Comparison of ENCODE assay signal across 1 cellular context in the genomic region with DNA sequence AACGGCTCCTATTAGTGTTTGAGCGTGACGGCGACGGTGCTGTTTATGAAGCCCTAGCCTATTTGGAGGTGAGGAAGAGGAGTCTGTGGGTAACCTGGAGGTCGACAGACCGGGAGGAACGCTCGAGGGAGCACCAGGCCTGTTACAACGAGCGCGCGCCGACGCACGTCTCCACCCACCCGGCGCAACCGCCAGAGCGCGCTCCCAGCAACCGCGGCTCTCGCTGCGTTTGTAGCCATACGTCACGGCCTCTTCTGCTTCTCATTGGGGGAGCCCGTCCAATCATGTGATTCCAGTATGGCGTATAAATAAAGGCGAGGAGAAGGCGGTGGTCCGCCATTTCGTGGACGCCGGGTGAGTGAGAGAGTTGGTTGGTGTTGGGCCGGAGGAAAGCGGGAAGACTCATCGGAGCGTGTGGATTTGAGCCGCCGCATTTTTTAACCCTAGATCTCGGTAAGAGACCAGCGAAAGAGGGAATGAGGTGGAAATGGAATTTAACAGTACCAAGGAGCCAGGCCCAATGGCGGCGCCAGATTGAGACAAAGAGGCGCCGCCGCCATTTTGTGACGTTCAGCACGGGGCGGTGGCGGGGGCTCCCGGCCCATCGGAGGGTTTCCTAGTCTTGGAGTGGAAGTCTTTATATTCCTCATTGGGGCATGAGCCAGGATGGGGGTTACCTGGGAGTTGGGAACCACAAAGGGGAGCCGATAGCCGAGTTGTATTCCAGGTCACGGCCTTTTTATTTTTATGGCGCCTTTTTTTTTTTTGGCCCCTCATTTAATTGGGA.
TF ChIP-seq lines count a peak whose summit lies in the region.

A gene (plus strand): TSS at position 334 of the 787 bp plus-strand sequence. CDS start 2,401 bp downstream, outside the sequence.

TF ChIP-seq in HepG2, 621 proteins besides CTCF, POLR2A, EP300 and RAD21 (continued from another document and continues in another):
- peak; percentile 38 for TF ChIP-seq MED8 (CRISPR knock-in tag; IDR thresholded peaks at IDR 0.05; ENCODE audit: insufficient replicate concordance)
- TF ChIP-seq ZNF136 (CRISPR knock-in tag; IDR thresholded peaks at IDR 0.05; ENCODE audit: low read depth): peak; percentile 63; the same call in 1 of the 2 replicates
- TF ChIP-seq ZFP36L1 (CRISPR knock-in tag; IDR thresholded peaks at IDR 0.05): peak; percentile 60; the same call in 1 of the 2 replicates
- TF ChIP-seq, protein P1, sequence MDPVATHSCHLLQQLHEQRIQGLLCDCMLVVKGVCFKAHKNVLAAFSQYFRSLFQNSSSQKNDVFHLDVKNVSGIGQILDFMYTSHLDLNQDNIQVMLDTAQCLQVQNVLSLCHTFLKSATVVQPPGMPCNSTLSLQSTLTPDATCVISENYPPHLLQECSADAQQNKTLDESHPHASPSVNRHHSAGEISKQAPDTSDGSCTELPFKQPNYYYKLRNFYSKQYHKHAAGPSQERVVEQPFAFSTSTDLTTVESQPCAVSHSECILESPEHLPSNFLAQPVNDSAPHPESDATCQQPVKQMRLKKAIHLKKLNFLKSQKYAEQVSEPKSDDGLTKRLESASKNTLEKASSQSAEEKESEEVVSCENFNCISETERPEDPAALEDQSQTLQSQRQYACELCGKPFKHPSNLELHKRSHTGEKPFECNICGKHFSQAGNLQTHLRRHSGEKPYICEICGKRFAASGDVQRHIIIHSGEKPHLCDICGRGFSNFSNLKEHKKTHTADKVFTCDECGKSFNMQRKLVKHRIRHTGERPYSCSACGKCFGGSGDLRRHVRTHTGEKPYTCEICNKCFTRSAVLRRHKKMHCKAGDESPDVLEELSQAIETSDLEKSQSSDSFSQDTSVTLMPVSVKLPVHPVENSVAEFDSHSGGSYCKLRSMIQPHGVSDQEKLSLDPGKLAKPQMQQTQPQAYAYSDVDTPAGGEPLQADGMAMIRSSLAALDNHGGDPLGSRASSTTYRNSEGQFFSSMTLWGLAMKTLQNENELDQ (CRISPR knock-in tag; IDR thresholded peaks at IDR 0.05; ENCODE audit: borderline replicate concordance): peak; percentile 85; the same call in 1 of the 2 replicates
- TF ChIP-seq ARNTL (CRISPR knock-in tag; IDR thresholded peaks at IDR 0.05): peak; percentile 74
- peak; percentile 60; the same call in 1 of the 2 replicates for TF ChIP-seq FOSL2 (CRISPR knock-in tag; IDR thresholded peaks at IDR 0.05)
- TF ChIP-seq GATA4 (IDR thresholded peaks at IDR 0.05; ENCODE audit: borderline replicate concordance, low read depth): peak; percentile 88
- TF ChIP-seq RBM22 (optimal IDR thresholded peaks at IDR 0.05; ENCODE audit: low read length): peak; percentile 92
- 0 out of 2 replicates have a peak, but pooled peaks have one; percentile 25 for TF ChIP-seq ZSCAN20 (CRISPR knock-in tag; IDR thresholded peaks at IDR 0.05; ENCODE audit: borderline replicate concordance)
- TF ChIP-seq ZNF570 (CRISPR knock-in tag; IDR thresholded peaks at IDR 0.05; ENCODE audit: borderline replicate concordance): no peak
- no peak for TF ChIP-seq ZMAT3 (CRISPR knock-in tag; conservative IDR thresholded peaks at IDR 0.05)
- TF ChIP-seq BCL6 (CRISPR knock-in tag; IDR thresholded peaks at IDR 0.05): peak; percentile 45; the same call in 1 of the 2 replicates
- TF ChIP-seq, protein P2, sequence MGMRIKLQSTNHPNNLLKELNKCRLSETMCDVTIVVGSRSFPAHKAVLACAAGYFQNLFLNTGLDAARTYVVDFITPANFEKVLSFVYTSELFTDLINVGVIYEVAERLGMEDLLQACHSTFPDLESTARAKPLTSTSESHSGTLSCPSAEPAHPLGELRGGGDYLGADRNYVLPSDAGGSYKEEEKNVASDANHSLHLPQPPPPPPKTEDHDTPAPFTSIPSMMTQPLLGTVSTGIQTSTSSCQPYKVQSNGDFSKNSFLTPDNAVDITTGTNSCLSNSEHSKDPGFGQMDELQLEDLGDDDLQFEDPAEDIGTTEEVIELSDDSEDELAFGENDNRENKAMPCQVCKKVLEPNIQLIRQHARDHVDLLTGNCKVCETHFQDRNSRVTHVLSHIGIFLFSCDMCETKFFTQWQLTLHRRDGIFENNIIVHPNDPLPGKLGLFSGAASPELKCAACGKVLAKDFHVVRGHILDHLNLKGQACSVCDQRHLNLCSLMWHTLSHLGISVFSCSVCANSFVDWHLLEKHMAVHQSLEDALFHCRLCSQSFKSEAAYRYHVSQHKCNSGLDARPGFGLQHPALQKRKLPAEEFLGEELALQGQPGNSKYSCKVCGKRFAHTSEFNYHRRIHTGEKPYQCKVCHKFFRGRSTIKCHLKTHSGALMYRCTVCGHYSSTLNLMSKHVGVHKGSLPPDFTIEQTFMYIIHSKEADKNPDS (CRISPR knock-in tag; IDR thresholded peaks at IDR 0.05): 0 out of 2 replicates have a peak, but pooled peaks have one; percentile 10
- no peak for TF ChIP-seq SCMH1 (CRISPR knock-in tag; IDR thresholded peaks at IDR 0.05; ENCODE audit: borderline replicate concordance)
- TF ChIP-seq, protein P3, sequence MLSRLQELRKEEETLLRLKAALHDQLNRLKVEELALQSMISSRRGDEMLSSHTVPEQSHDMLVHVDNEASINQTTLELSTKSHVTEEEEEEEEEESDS (CRISPR knock-in tag; IDR thresholded peaks at IDR 0.05; ENCODE audit: borderline replicate concordance): peak; percentile 55; the same call in 1 of the 2 replicates
- peak; percentile 94 for TF ChIP-seq AGO2 (optimal IDR thresholded peaks at IDR 0.05; ENCODE audit: low read depth, low read length)
- TF ChIP-seq ZNF644 (CRISPR knock-in tag; IDR thresholded peaks at IDR 0.05; ENCODE audit: low read depth): no peak
- peak; percentile 39 to 92; a peak in 3 of 4 replicates for TF ChIP-seq KLF16 (CRISPR knock-in tag; IDR thresholded peaks at IDR 0.05)
- peak; percentile 70 for TF ChIP-seq SKI (IDR thresholded peaks at IDR 0.05; ENCODE audit: partially characterized antibody)
- TF ChIP-seq, protein P4, sequence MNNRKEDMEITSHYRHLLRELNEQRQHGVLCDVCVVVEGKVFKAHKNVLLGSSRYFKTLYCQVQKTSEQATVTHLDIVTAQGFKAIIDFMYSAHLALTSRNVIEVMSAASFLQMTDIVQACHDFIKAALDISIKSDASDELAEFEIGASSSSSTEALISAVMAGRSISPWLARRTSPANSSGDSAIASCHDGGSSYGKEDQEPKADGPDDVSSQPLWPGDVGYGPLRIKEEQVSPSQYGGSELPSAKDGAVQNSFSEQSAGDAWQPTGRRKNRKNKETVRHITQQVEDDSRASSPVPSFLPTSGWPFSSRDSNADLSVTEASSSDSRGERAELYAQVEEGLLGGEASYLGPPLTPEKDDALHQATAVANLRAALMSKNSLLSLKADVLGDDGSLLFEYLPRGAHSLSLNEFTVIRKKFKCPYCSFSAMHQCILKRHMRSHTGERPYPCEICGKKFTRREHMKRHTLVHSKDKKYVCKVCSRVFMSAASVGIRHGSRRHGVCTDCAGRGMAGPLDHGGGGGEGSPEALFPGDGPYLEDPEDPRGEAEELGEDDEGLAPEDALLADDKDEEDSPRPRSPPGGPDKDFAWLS (CRISPR knock-in tag; IDR thresholded peaks at IDR 0.05; ENCODE audit: borderline replicate concordance): no peak
- TF ChIP-seq MYC (CRISPR knock-in tag; IDR thresholded peaks at IDR 0.05; ENCODE audit: borderline replicate concordance): peak; percentile 87
- peak; percentile 65; the same call in 1 of the 2 replicates for TF ChIP-seq ZNF441 (CRISPR knock-in tag; IDR thresholded peaks at IDR 0.05; ENCODE audit: borderline replicate concordance)
- TF ChIP-seq, protein P5, sequence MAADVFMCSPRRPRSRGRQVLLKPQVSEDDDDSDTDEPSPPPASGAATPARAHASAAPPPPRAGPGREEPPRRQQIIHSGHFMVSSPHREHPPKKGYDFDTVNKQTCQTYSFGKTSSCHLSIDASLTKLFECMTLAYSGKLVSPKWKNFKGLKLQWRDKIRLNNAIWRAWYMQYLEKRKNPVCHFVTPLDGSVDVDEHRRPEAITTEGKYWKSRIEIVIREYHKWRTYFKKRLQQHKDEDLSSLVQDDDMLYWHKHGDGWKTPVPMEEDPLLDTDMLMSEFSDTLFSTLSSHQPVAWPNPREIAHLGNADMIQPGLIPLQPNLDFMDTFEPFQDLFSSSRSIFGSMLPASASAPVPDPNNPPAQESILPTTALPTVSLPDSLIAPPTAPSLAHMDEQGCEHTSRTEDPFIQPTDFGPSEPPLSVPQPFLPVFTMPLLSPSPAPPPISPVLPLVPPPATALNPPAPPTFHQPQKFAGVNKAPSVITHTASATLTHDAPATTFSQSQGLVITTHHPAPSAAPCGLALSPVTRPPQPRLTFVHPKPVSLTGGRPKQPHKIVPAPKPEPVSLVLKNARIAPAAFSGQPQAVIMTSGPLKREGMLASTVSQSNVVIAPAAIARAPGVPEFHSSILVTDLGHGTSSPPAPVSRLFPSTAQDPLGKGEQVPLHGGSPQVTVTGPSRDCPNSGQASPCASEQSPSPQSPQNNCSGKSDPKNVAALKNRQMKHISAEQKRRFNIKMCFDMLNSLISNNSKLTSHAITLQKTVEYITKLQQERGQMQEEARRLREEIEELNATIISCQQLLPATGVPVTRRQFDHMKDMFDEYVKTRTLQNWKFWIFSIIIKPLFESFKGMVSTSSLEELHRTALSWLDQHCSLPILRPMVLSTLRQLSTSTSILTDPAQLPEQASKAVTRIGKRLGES (CRISPR knock-in tag; IDR thresholded peaks at IDR 0.05; ENCODE audit: borderline replicate concordance): no peak; the same call in 1 of the 2 replicates
- peak; percentile 42 for TF ChIP-seq TEAD3 (CRISPR knock-in tag; optimal IDR thresholded peaks at IDR 0.05; ENCODE audit: borderline replicate concordance)
- TF ChIP-seq ZNF274 (CRISPR knock-in tag; IDR thresholded peaks at IDR 0.05): no peak
- TF ChIP-seq ZNF792 (CRISPR knock-in tag; IDR thresholded peaks at IDR 0.05): peak; percentile 91
- TF ChIP-seq NFIC (IDR thresholded peaks at IDR 0.05; ENCODE audit: low read length): peak; percentile 71; the same call in 1 of the 2 replicates
- TF ChIP-seq, protein P6, sequence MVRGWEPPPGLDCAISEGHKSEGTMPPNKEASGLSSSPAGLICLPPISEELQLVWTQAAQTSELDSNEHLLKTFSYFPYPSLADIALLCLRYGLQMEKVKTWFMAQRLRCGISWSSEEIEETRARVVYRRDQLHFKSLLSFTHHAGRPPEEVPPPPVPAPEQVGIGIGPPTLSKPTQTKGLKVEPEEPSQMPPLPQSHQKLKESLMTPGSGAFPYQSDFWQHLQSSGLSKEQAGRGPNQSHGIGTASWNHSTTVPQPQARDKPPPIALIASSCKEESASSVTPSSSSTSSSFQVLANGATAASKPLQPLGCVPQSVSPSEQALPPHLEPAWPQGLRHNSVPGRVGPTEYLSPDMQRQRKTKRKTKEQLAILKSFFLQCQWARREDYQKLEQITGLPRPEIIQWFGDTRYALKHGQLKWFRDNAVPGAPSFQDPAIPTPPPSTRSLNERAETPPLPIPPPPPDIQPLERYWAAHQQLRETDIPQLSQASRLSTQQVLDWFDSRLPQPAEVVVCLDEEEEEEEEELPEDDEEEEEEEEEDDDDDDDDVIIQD (CRISPR knock-in tag; IDR thresholded peaks at IDR 0.05; ENCODE audit: low read depth): no peak; the same call in 1 of the 2 replicates
- peak; percentile 24; the same call in 1 of the 2 replicates for TF ChIP-seq ZNF34 (CRISPR knock-in tag; IDR thresholded peaks at IDR 0.05; ENCODE audit: borderline replicate concordance)
- TF ChIP-seq TSC22D2 (CRISPR knock-in tag; IDR thresholded peaks at IDR 0.05; ENCODE audit: borderline replicate concordance): peak; percentile 75
- no peak for TF ChIP-seq CBX1 (IDR thresholded peaks at IDR 0.05; ENCODE audit: low read depth)
- TF ChIP-seq, protein P7, sequence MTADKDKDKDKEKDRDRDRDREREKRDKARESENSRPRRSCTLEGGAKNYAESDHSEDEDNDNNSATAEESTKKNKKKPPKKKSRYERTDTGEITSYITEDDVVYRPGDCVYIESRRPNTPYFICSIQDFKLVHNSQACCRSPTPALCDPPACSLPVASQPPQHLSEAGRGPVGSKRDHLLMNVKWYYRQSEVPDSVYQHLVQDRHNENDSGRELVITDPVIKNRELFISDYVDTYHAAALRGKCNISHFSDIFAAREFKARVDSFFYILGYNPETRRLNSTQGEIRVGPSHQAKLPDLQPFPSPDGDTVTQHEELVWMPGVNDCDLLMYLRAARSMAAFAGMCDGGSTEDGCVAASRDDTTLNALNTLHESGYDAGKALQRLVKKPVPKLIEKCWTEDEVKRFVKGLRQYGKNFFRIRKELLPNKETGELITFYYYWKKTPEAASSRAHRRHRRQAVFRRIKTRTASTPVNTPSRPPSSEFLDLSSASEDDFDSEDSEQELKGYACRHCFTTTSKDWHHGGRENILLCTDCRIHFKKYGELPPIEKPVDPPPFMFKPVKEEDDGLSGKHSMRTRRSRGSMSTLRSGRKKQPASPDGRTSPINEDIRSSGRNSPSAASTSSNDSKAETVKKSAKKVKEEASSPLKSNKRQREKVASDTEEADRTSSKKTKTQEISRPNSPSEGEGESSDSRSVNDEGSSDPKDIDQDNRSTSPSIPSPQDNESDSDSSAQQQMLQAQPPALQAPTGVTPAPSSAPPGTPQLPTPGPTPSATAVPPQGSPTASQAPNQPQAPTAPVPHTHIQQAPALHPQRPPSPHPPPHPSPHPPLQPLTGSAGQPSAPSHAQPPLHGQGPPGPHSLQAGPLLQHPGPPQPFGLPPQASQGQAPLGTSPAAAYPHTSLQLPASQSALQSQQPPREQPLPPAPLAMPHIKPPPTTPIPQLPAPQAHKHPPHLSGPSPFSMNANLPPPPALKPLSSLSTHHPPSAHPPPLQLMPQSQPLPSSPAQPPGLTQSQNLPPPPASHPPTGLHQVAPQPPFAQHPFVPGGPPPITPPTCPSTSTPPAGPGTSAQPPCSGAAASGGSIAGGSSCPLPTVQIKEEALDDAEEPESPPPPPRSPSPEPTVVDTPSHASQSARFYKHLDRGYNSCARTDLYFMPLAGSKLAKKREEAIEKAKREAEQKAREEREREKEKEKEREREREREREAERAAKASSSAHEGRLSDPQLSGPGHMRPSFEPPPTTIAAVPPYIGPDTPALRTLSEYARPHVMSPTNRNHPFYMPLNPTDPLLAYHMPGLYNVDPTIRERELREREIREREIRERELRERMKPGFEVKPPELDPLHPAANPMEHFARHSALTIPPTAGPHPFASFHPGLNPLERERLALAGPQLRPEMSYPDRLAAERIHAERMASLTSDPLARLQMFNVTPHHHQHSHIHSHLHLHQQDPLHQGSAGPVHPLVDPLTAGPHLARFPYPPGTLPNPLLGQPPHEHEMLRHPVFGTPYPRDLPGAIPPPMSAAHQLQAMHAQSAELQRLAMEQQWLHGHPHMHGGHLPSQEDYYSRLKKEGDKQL (CRISPR knock-in tag; IDR thresholded peaks at IDR 0.05; ENCODE audit: low read depth): peak; percentile 38; the same call in 1 of the 2 replicates
- TF ChIP-seq KAT8 (CRISPR knock-in tag; IDR thresholded peaks at IDR 0.05): peak; percentile 99
- TF ChIP-seq NCOA5 (CRISPR knock-in tag; IDR thresholded peaks at IDR 0.05): no peak
- TF ChIP-seq SIN3A (IDR thresholded peaks at IDR 0.05; ENCODE audit: borderline replicate concordance, low read depth, low read length): peak; percentile 95
- TF ChIP-seq ZSCAN21 (CRISPR knock-in tag; IDR thresholded peaks at IDR 0.05; ENCODE audit: borderline replicate concordance): peak; percentile 84
